Comparison of ENCODE assay signal across 1 cellular context in the genomic region with DNA sequence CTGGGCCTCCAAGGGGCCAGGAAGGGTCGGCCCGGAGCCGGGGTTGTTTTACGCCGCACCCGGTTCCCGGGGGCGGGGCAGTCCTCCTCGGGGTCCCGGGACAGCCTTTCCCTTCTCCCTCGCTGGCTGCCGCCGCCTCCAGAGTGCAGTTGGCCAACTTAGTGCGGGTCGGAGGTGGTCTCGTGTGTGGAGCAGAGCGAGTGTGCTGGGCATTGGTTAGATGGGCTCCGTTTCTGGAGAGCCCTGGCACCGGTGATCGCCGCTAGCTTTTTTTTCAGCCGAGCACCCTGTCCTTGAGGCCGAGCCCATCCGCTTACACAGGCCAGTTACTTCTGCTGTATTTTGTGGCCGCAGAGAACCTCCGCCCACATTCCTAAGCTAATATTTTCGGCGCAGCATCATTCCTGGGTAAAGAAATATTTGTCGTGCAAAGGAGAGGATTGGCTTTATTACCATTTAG.
TF ChIP-seq lines count a peak whose summit lies in the region.

No MANE protein-coding gene starts in this region.

TF ChIP-seq in K562, 482 proteins besides CTCF, POLR2A, EP300 and RAD21 (continued from another document):
- TF ChIP-seq, protein P1, sequence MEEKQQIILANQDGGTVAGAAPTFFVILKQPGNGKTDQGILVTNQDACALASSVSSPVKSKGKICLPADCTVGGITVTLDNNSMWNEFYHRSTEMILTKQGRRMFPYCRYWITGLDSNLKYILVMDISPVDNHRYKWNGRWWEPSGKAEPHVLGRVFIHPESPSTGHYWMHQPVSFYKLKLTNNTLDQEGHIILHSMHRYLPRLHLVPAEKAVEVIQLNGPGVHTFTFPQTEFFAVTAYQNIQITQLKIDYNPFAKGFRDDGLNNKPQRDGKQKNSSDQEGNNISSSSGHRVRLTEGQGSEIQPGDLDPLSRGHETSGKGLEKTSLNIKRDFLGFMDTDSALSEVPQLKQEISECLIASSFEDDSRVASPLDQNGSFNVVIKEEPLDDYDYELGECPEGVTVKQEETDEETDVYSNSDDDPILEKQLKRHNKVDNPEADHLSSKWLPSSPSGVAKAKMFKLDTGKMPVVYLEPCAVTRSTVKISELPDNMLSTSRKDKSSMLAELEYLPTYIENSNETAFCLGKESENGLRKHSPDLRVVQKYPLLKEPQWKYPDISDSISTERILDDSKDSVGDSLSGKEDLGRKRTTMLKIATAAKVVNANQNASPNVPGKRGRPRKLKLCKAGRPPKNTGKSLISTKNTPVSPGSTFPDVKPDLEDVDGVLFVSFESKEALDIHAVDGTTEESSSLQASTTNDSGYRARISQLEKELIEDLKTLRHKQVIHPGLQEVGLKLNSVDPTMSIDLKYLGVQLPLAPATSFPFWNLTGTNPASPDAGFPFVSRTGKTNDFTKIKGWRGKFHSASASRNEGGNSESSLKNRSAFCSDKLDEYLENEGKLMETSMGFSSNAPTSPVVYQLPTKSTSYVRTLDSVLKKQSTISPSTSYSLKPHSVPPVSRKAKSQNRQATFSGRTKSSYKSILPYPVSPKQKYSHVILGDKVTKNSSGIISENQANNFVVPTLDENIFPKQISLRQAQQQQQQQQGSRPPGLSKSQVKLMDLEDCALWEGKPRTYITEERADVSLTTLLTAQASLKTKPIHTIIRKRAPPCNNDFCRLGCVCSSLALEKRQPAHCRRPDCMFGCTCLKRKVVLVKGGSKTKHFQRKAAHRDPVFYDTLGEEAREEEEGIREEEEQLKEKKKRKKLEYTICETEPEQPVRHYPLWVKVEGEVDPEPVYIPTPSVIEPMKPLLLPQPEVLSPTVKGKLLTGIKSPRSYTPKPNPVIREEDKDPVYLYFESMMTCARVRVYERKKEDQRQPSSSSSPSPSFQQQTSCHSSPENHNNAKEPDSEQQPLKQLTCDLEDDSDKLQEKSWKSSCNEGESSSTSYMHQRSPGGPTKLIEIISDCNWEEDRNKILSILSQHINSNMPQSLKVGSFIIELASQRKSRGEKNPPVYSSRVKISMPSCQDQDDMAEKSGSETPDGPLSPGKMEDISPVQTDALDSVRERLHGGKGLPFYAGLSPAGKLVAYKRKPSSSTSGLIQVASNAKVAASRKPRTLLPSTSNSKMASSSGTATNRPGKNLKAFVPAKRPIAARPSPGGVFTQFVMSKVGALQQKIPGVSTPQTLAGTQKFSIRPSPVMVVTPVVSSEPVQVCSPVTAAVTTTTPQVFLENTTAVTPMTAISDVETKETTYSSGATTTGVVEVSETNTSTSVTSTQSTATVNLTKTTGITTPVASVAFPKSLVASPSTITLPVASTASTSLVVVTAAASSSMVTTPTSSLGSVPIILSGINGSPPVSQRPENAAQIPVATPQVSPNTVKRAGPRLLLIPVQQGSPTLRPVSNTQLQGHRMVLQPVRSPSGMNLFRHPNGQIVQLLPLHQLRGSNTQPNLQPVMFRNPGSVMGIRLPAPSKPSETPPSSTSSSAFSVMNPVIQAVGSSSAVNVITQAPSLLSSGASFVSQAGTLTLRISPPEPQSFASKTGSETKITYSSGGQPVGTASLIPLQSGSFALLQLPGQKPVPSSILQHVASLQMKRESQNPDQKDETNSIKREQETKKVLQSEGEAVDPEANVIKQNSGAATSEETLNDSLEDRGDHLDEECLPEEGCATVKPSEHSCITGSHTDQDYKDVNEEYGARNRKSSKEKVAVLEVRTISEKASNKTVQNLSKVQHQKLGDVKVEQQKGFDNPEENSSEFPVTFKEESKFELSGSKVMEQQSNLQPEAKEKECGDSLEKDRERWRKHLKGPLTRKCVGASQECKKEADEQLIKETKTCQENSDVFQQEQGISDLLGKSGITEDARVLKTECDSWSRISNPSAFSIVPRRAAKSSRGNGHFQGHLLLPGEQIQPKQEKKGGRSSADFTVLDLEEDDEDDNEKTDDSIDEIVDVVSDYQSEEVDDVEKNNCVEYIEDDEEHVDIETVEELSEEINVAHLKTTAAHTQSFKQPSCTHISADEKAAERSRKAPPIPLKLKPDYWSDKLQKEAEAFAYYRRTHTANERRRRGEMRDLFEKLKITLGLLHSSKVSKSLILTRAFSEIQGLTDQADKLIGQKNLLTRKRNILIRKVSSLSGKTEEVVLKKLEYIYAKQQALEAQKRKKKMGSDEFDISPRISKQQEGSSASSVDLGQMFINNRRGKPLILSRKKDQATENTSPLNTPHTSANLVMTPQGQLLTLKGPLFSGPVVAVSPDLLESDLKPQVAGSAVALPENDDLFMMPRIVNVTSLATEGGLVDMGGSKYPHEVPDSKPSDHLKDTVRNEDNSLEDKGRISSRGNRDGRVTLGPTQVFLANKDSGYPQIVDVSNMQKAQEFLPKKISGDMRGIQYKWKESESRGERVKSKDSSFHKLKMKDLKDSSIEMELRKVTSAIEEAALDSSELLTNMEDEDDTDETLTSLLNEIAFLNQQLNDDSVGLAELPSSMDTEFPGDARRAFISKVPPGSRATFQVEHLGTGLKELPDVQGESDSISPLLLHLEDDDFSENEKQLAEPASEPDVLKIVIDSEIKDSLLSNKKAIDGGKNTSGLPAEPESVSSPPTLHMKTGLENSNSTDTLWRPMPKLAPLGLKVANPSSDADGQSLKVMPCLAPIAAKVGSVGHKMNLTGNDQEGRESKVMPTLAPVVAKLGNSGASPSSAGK (IDR thresholded peaks at IDR 0.05) = no peak
- no peak for TF ChIP-seq NFATC3 (IDR thresholded peaks at IDR 0.05)
